In the genomic region with DNA sequence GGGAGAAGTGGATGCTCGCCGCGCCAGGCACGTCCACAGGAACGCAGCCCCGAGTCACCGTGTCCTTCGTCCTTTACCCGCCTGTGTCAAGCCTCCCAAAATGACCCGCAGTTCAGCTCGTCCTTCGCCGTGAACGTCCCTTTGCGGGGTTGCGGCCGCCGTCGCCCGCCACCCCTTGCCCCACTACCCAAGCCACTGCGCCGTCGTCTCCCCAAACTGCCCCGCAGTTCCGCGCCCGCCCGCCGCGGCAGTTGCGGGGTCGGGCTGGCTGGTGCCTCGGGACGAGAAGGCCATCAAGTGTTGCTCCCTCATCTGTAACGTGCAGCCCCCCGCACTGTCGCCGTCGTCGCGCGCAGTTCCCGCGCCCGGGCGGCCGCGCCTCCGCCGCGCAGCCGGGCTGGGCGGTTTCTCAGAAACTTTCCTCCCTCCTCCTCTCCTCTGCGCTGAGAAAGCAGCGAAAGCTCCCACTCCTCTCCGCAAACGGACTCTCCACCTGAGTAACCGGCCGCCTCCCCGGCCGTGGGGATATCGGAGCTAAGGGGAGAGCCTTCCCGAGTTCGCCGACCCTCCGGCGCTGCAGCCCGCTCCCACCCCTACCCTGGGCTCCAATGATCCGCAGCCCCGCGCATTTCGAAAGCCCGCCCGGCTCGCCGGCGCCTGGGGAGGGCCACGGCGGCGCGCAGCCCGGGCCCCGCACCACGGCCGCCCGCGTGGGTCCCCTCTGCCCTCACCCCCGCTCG, we compare ENCODE assay signal across 1 cellular context.
TF ChIP-seq lines count a peak whose summit lies in the region.

No MANE protein-coding gene starts in this region.

TF ChIP-seq in HepG2, 621 proteins besides CTCF, POLR2A, EP300 and RAD21 (continued from another document and continues in another):
- TF ChIP-seq ZNF770 (CRISPR knock-in tag; IDR thresholded peaks at IDR 0.05): 0 out of 2 replicates have a peak, but pooled peaks have one; percentile 29
- TF ChIP-seq NFKB2 (CRISPR knock-in tag; IDR thresholded peaks at IDR 0.05; ENCODE audit: borderline replicate concordance): peak; percentile 58; the same call in 1 of the 2 replicates
- no peak for TF ChIP-seq ZFP90 (CRISPR knock-in tag; IDR thresholded peaks at IDR 0.05; ENCODE audit: borderline replicate concordance)
- TF ChIP-seq FOXJ3 (CRISPR knock-in tag; IDR thresholded peaks at IDR 0.05; ENCODE audit: borderline replicate concordance): no peak
- TF ChIP-seq NR2C2 (CRISPR knock-in tag; IDR thresholded peaks at IDR 0.05; ENCODE audit: borderline replicate concordance): no peak
- no peak for TF ChIP-seq ZNF589 (CRISPR knock-in tag; conservative IDR thresholded peaks at IDR 0.05)
- TF ChIP-seq, protein P1, sequence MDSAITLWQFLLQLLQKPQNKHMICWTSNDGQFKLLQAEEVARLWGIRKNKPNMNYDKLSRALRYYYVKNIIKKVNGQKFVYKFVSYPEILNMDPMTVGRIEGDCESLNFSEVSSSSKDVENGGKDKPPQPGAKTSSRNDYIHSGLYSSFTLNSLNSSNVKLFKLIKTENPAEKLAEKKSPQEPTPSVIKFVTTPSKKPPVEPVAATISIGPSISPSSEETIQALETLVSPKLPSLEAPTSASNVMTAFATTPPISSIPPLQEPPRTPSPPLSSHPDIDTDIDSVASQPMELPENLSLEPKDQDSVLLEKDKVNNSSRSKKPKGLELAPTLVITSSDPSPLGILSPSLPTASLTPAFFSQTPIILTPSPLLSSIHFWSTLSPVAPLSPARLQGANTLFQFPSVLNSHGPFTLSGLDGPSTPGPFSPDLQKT (CRISPR knock-in tag; IDR thresholded peaks at IDR 0.05; ENCODE audit: borderline replicate concordance): no peak
- TF ChIP-seq ARID5B (CRISPR knock-in tag; IDR thresholded peaks at IDR 0.05): 0 out of 2 replicates have a peak, but pooled peaks have one; percentile 16
- TF ChIP-seq ZNF430 (CRISPR knock-in tag; IDR thresholded peaks at IDR 0.05): no peak
- no peak for TF ChIP-seq THYN1 (CRISPR knock-in tag; IDR thresholded peaks at IDR 0.05; ENCODE audit: borderline replicate concordance, low read depth)
- peak; percentile 80 for TF ChIP-seq ARNT2 (CRISPR knock-in tag; IDR thresholded peaks at IDR 0.05; ENCODE audit: low read depth)
- no peak for TF ChIP-seq RFXAP (CRISPR knock-in tag; IDR thresholded peaks at IDR 0.05; ENCODE audit: borderline replicate concordance)
- no peak for TF ChIP-seq ZNF12 (CRISPR knock-in tag; IDR thresholded peaks at IDR 0.05)
- TF ChIP-seq ZNF563 (CRISPR knock-in tag; IDR thresholded peaks at IDR 0.05): peak; percentile 67; the same call in 1 of the 2 replicates
- TF ChIP-seq ZBTB7A (CRISPR knock-in tag; IDR thresholded peaks at IDR 0.05): no peak
- no peak for TF ChIP-seq MTF1 (CRISPR knock-in tag; IDR thresholded peaks at IDR 0.05)
- TF ChIP-seq ZNF598 (CRISPR knock-in tag; IDR thresholded peaks at IDR 0.05; ENCODE audit: borderline replicate concordance): 0 out of 2 replicates have a peak, but pooled peaks have one; percentile 24
- 0 out of 2 replicates have a peak, but pooled peaks have one; percentile 53 for TF ChIP-seq ZNF235 (CRISPR knock-in tag; IDR thresholded peaks at IDR 0.05; ENCODE audit: borderline replicate concordance)
- peak; percentile 28; the same call in 1 of the 2 replicates for TF ChIP-seq ZFP82 (CRISPR knock-in tag; IDR thresholded peaks at IDR 0.05; ENCODE audit: borderline replicate concordance)
- no peak for TF ChIP-seq MAFF (IDR thresholded peaks at IDR 0.05; ENCODE audit: low read depth, low read length)
- TF ChIP-seq ZNF260 (CRISPR knock-in tag; IDR thresholded peaks at IDR 0.05; ENCODE audit: borderline replicate concordance, low read depth): no peak
- TF ChIP-seq KLF16 (CRISPR knock-in tag; IDR thresholded peaks at IDR 0.05): peak in 1 of 2 experiments; percentile 39; a peak in 1 of 4 replicates
- no peak for TF ChIP-seq XBP1 (CRISPR knock-in tag; IDR thresholded peaks at IDR 0.05)
- no peak for TF ChIP-seq EHMT2 (IDR thresholded peaks at IDR 0.05; ENCODE audit: borderline replicate concordance, low read depth, low read length)
- peak; percentile 59; the same call in 1 of the 2 replicates for TF ChIP-seq ZNF768 (CRISPR knock-in tag; IDR thresholded peaks at IDR 0.05)
- no peak for TF ChIP-seq ZFYVE20 (CRISPR knock-in tag; IDR thresholded peaks at IDR 0.05; ENCODE audit: borderline replicate concordance, low read depth)
- 0 out of 2 replicates have a peak, but pooled peaks have one; percentile 33 for TF ChIP-seq ZBTB42 (CRISPR knock-in tag; IDR thresholded peaks at IDR 0.05)
- TF ChIP-seq, protein P2, sequence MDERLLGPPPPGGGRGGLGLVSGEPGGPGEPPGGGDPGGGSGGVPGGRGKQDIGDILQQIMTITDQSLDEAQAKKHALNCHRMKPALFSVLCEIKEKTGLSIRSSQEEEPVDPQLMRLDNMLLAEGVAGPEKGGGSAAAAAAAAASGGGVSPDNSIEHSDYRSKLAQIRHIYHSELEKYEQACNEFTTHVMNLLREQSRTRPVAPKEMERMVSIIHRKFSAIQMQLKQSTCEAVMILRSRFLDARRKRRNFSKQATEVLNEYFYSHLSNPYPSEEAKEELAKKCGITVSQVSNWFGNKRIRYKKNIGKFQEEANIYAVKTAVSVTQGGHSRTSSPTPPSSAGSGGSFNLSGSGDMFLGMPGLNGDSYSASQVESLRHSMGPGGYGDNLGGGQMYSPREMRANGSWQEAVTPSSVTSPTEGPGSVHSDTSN (CRISPR knock-in tag; IDR thresholded peaks at IDR 0.05): no peak
- peak; percentile 82 for TF ChIP-seq ZNF777 (CRISPR knock-in tag; IDR thresholded peaks at IDR 0.05)
- TF ChIP-seq YEATS4 (CRISPR knock-in tag; IDR thresholded peaks at IDR 0.05; ENCODE audit: borderline replicate concordance): peak; percentile 21; the same call in 1 of the 2 replicates
- no peak for TF ChIP-seq GRHL1 (CRISPR knock-in tag; conservative IDR thresholded peaks at IDR 0.05)
- no peak for TF ChIP-seq SNAPC2 (CRISPR knock-in tag; IDR thresholded peaks at IDR 0.05)
- TF ChIP-seq HOXA5 (CRISPR knock-in tag; IDR thresholded peaks at IDR 0.05): peak; percentile 83; the same call in 1 of the 2 replicates
- 0 out of 2 replicates have a peak, but pooled peaks have one; percentile 39 for TF ChIP-seq SP2 (CRISPR knock-in tag; IDR thresholded peaks at IDR 0.05)
- TF ChIP-seq ARHGAP35 (CRISPR knock-in tag; IDR thresholded peaks at IDR 0.05; ENCODE audit: borderline replicate concordance): no peak
- no peak for TF ChIP-seq ZNF724P (CRISPR knock-in tag; IDR thresholded peaks at IDR 0.05; ENCODE audit: borderline replicate concordance)
- no peak; the same call in 1 of the 2 replicates for TF ChIP-seq JDP2 (CRISPR knock-in tag; IDR thresholded peaks at IDR 0.05; ENCODE audit: borderline replicate concordance)
- TF ChIP-seq U2AF1 (optimal IDR thresholded peaks at IDR 0.05; ENCODE audit: low read depth, low read length): no peak
- no peak for TF ChIP-seq CHCHD3 (CRISPR knock-in tag; IDR thresholded peaks at IDR 0.05)
- TF ChIP-seq ZBTB37 (CRISPR knock-in tag; IDR thresholded peaks at IDR 0.05): no peak
- 0 out of 2 replicates have a peak, but pooled peaks have one; percentile 26 for TF ChIP-seq ZBTB38 (CRISPR knock-in tag; IDR thresholded peaks at IDR 0.05)
- TF ChIP-seq GPBP1L1 (CRISPR knock-in tag; IDR thresholded peaks at IDR 0.05): no peak
- TF ChIP-seq PHF8 (CRISPR knock-in tag; IDR thresholded peaks at IDR 0.05): peak; percentile 47; the same call in 1 of the 2 replicates
- no peak for TF ChIP-seq POGZ (CRISPR knock-in tag; IDR thresholded peaks at IDR 0.05)
- no peak for TF ChIP-seq FOSL2 (CRISPR knock-in tag; IDR thresholded peaks at IDR 0.05)
- no peak for TF ChIP-seq ARNT (IDR thresholded peaks at IDR 0.05)
- TF ChIP-seq ZNF543 (CRISPR knock-in tag; IDR thresholded peaks at IDR 0.05): peak; percentile 44; the same call in 1 of the 2 replicates
- no peak for TF ChIP-seq PAF1 (CRISPR knock-in tag; IDR thresholded peaks at IDR 0.05)
- TF ChIP-seq SMYD3 (CRISPR knock-in tag; IDR thresholded peaks at IDR 0.05): 0 out of 2 replicates have a peak, but pooled peaks have one; percentile 4
- TF ChIP-seq SRSF4 (IDR thresholded peaks at IDR 0.05; ENCODE audit: low read depth, low read length, poor library complexity, severe bottlenecking): no peak
- peak; percentile 54; the same call in 1 of the 2 replicates for TF ChIP-seq MYPOP (CRISPR knock-in tag; IDR thresholded peaks at IDR 0.05)
